ENCODE assay signal across 1 cellular context in genomic region chr16:57613514-57613913, GRCh38.
TF ChIP-seq lines count a peak whose summit lies in the region.

No MANE protein-coding gene starts in this region.

TF ChIP-seq in IMR-90, 13 proteins besides CTCF, POLR2A, EP300 and RAD21 (continued from another document):
- TF ChIP-seq RCOR1 (IDR thresholded peaks at IDR 0.05; ENCODE audit: insufficient replicate concordance, low read length): no peak
- no peak for TF ChIP-seq MXI1 (IDR thresholded peaks at IDR 0.05; ENCODE audit: borderline replicate concordance, low read depth, low read length)
- TF ChIP-seq BHLHE40 (IDR thresholded peaks at IDR 0.05; ENCODE audit: low read depth, low read length): no peak
- TF ChIP-seq USF2 (IDR thresholded peaks at IDR 0.05; ENCODE audit: low read depth, low read length): no peak
- TF ChIP-seq ELK1 (IDR thresholded peaks at IDR 0.05; ENCODE audit: borderline replicate concordance, low read depth, low read length): no peak
- TF ChIP-seq FOS (IDR thresholded peaks at IDR 0.05; ENCODE audit: low read depth, low read length): no peak
- no peak for TF ChIP-seq CHD1 (IDR thresholded peaks at IDR 0.05; ENCODE audit: low read depth, low read length)
